ENCODE assay signal across 19 cellular contexts in genomic region chr11:76627541-76628082, GRCh38. TPM values are rescaled to one million over a fixed set of nuclear protein-coding genes. Genes with fewer than 3 reads are reported as not detected.
DNase-seq lines count a peak whose midpoint lies in the region; ATAC-seq and TF ChIP-seq lines count a peak whose summit lies in the region.
"Had no signal": no experiment of that assay in that cellular context is flagged by ENCODE, and none has a peak within 500 bp of the region (broad histone marks: within the 10 kb centered on the region; RNA-seq: fewer than 3 reads in every experiment).

No MANE protein-coding gene starts in this region.

- POLR2A ChIA-PET in activated CD4-positive, alpha-beta memory T cell treated with anti-CD3 and anti-CD28 coated beads for 36 hours (lab: Charles Lee), result interaction anchor here (1.1 kb wide), 1 partner anchor 73 kb away, joined by 3 read pairs; no protein-coding TSS in a partner anchor

- peaks cover 11% of the 10 kb centered on the region for H3F3A ChIP-seq in DOHH2 (ENCODE audit: control insufficient read depth, insufficient read depth)

- peak overlapping the region; percentile 79 to 98 (median 91) for H3K4me2 ChIP-seq in BLaER1 treated with 17β-estradiol and CSF1 and Interleukin-3, amounts not matched to agents 10 nM and 100 nM
- H3K4me2 ChIP-seq in DOHH2 (ENCODE audit: low read length), result peak overlapping the region; percentile 62

- H3K4me3 ChIP-seq in BLaER1 treated with 17β-estradiol and CSF1 and Interleukin-3, amounts not matched to agents 10 nM and 100 nM, result no peak overlapping the region
- peak overlapping the region; percentile 45 for H3K4me3 ChIP-seq in DOHH2 (ENCODE audit: low read length)
- H3K4me3 ChIP-seq: vagina had no signal

- H3K4me1 Mint-ChIP-seq in activated CD4-positive, alpha-beta memory T cell treated with anti-CD3 and anti-CD28 coated beads for 36 hours (ENCODE audit: low read depth), result peaks cover 41% of the 10 kb centered on the region
- H3K4me1 Mint-ChIP-seq in naive B cell, result peaks cover 70 to 80% (median 76%) of the 10 kb centered on the region in 3 donors

- DNase-seq in activated CD4-positive, alpha-beta memory T cell treated with anti-CD3 and anti-CD28 coated beads for 36 hours, result peak; percentile 20
- peak; percentile 58 for DNase-seq in naive B cell
- DNase-seq in HuH-7.5 (ENCODE audit: low spot score), result no peak
- DNase-seq: dermis blood vessel endothelial cell, erythroblast, glutamatergic neuron, NCI-H1694 treated with DMSO at 0.1 percent for 48 hours, NCI-H446, SW 1271 had no signal

- H3K9ac ChIP-seq in BLaER1 treated with 17β-estradiol and CSF1 and Interleukin-3, amounts not matched to agents 10 nM and 100 nM, result peak overlapping the region in 8 of 11 experiments; percentile 5 to 49 (median 34); a peak in 8 of 22 replicates

- peaks cover 10% of the 10 kb centered on the region for H3K36me3 Mint-ChIP-seq in activated CD4-positive, alpha-beta memory T cell treated with anti-CD3 and anti-CD28 coated beads for 36 hours
- H3K36me3 Mint-ChIP-seq in naive B cell, result peaks cover 6 to 8% of the 10 kb centered on the region in 2 donors
- H3K36me3 Mint-ChIP-seq: WTC11 had no signal

- H3K4me3 Mint-ChIP-seq in activated CD4-positive, alpha-beta memory T cell treated with anti-CD3 and anti-CD28 coated beads for 36 hours, result no peak overlapping the region
- H3K4me3 Mint-ChIP-seq in naive B cell, result peak overlapping the region; percentile 36 to 90 (median 72)
- H3K4me3 Mint-ChIP-seq: WTC11 had no signal

- ATAC-seq in naive B cell (ENCODE audit: low read depth in 2 of 2), result peak; percentile 7 to 8
- ATAC-seq in GM21717 (IDR thresholded peaks at IDR 0.05; ENCODE audit: unreplicated experiment), result no peak
- no peak for ATAC-seq in HG03565 (IDR thresholded peaks at IDR 0.05; ENCODE audit: unreplicated experiment)
- ATAC-seq: HCT116, Panc1, sciatic nerve, WTC11 had no signal

- H3K79me2 ChIP-seq in DOHH2 (ENCODE audit: control insufficient read depth, low read length), result no peaks in the 10 kb centered on the region

- no peaks in the 10 kb centered on the region for H3K27me3 Mint-ChIP-seq in activated CD4-positive, alpha-beta memory T cell treated with anti-CD3 and anti-CD28 coated beads for 36 hours
- H3K27me3 Mint-ChIP-seq in naive B cell, result peaks cover 11 to 31% (median 27%) of the 10 kb centered on the region in 3 donors

- H3K9me3 ChIP-seq in BLaER1 treated with 17β-estradiol and CSF1 and Interleukin-3, amounts not matched to agents 10 nM and 100 nM (replicated peaks in 1 of 11), result peaks cover 0 to 14% (median 11%) of the 10 kb centered on the region in 11 experiments; a peak in 20 of 22 replicates
- H3K9me3 ChIP-seq in DOHH2 (ENCODE audit: control insufficient read depth, insufficient read depth, low read length), result no peaks in the 10 kb centered on the region
- H3K9me3 ChIP-seq: vagina had no signal

- intact Hi-C loops in activated CD4-positive, alpha-beta memory T cell treated with anti-CD3 and anti-CD28 coated beads for 36 hours (cut with micrococcal nuclease), result loop anchor here (1.0 to 2.0 kb wide), 4 partner anchors 39 to 75 kb away; no protein-coding TSS in a partner anchor

- no peak for TF ChIP-seq CTCF in DOHH2 (IDR thresholded peaks at IDR 0.05; ENCODE audit: low read depth, low read length, poor library complexity, severe bottlenecking)

- peak overlapping the region; percentile 21 to 75 (median 63); a peak in 21 of 22 replicates for H3K27ac ChIP-seq in BLaER1 treated with 17β-estradiol and CSF1 and Interleukin-3, amounts not matched to agents 10 nM and 100 nM
- H3K27ac ChIP-seq in DOHH2 (ENCODE audit: low read depth, low read length), result no peak overlapping the region
- H3K27ac ChIP-seq: C4-2B had no signal

- H3K9me3 Mint-ChIP-seq in activated CD4-positive, alpha-beta memory T cell treated with anti-CD3 and anti-CD28 coated beads for 36 hours, result peaks cover 13% of the 10 kb centered on the region
- peaks cover 4 to 14% (median 6%) of the 10 kb centered on the region in 7 donors for H3K9me3 Mint-ChIP-seq in naive B cell

- H3K27me3 ChIP-seq in BLaER1 treated with 17β-estradiol and CSF1 and Interleukin-3, amounts not matched to agents 10 nM and 100 nM, result peaks cover 0 to 13% (median 0%) of the 10 kb centered on the region in 11 experiments; a peak in 4 of 22 replicates
- H3K27me3 ChIP-seq in DOHH2 (ENCODE audit: control insufficient read depth, low read length), result no peaks in the 10 kb centered on the region
- H3K27me3 ChIP-seq: vagina had no signal

- CTCF ChIA-PET in activated CD4-positive, alpha-beta memory T cell treated with anti-CD3 and anti-CD28 coated beads for 36 hours (lab: Charles Lee), result interaction anchor here (1.1 to 2.2 kb wide), 2 partner anchors 29 to 53 kb away, joined by 3 to 6 read pairs; no protein-coding TSS in a partner anchor

- H3K9me2 ChIP-seq in DOHH2 (replicated peaks; ENCODE audit: control insufficient read depth, low read length), result no peaks in the 10 kb centered on the region

- peaks cover 0 to 7% (median 0%) of the 10 kb centered on the region in 11 experiments; a peak in 2 of 22 replicates for H3K36me3 ChIP-seq in BLaER1 treated with 17β-estradiol and CSF1 and Interleukin-3, amounts not matched to agents 10 nM and 100 nM
- no peaks in the 10 kb centered on the region; the same call in 1 of the 2 replicates for H3K36me3 ChIP-seq in DOHH2 (ENCODE audit: control insufficient read depth, low read length)
- H3K36me3 ChIP-seq: vagina had no signal

- no peaks in the 10 kb centered on the region; a peak in 3 of 22 replicates for H4K20me1 ChIP-seq in BLaER1 treated with 17β-estradiol and CSF1 and Interleukin-3, amounts not matched to agents 10 nM and 100 nM
- no peaks in the 10 kb centered on the region for H4K20me1 ChIP-seq in DOHH2 (ENCODE audit: control insufficient read depth, insufficient read depth, low read depth, low read length)

- peak overlapping the region; percentile 53 for H3K27ac Mint-ChIP-seq in activated CD4-positive, alpha-beta memory T cell treated with anti-CD3 and anti-CD28 coated beads for 36 hours
- peak overlapping the region; percentile 99 to 100 (median 100) for H3K27ac Mint-ChIP-seq in naive B cell
- H3K27ac Mint-ChIP-seq: WTC11 had no signal

- H3K4me1 ChIP-seq in BLaER1 treated with 17β-estradiol and CSF1 and Interleukin-3, amounts not matched to agents 10 nM and 100 nM, result peaks cover 55 to 67% (median 61%) of the 10 kb centered on the region in 10 experiments
- H3K4me1 ChIP-seq in DOHH2 (ENCODE audit: control insufficient read depth, low read length), result peaks cover 63% of the 10 kb centered on the region

RNA-seq across cellular contexts. Expression of gene LRRC32, which starts 42.9 kb away (rescaled TPM):
- total RNA-seq in activated CD4-positive, alpha-beta memory T cell treated with anti-CD3 and anti-CD28 coated beads for 36 hours, result 10 to 100 TPM; 11.2 to 12.3 TPM
- 1 to 10 TPM in 1 of 6 donors, under 1 TPM in 1, not detected in 4; 0.13 to 1.9 TPM for polyA plus RNA-seq in naive B cell (ENCODE audit: low read depth in 6 of 6)

Comparison
In these comparisons a context has a peak if more than half of its experiments do, and no peak if none do; other contexts are left out.
1. ATAC-seq: peak in naive B cell (2 of 2); none in GM21717 (single experiment) and HG03565 (single experiment).